ENCODE assay signal across 8 cellular contexts in genomic region chr14:22099942-22100763, GRCh38.
DNase-seq lines count a peak whose midpoint lies in the region; ATAC-seq and TF ChIP-seq lines count a peak whose summit lies in the region.

No MANE protein-coding gene starts in this region.

- ATAC-seq in GM19035 (IDR thresholded peaks at IDR 0.05; ENCODE audit: unreplicated experiment) (peak; percentile 54), T-helper 17 cell (peak; percentile 74)

- H3K27ac ChIP-seq in CD8-positive, alpha-beta memory T cell (ENCODE audit: low read depth, low read length), result no peak overlapping the region
- H3K27ac ChIP-seq in brain microvascular endothelial cell, result no peak overlapping the region

- no peaks in the 10 kb centered on the region for H3K27me3 Mint-ChIP-seq in CD8-positive, alpha-beta memory T cell
- no peaks in the 10 kb centered on the region for H3K27me3 Mint-ChIP-seq in T-helper 17 cell

- POLR2A ChIA-PET in CD8-positive, alpha-beta memory T cell (lab: Charles Lee), result no interaction called here

- H3K4me1 ChIP-seq in CD8-positive, alpha-beta memory T cell (ENCODE audit: insufficient read depth, low read length), result peaks cover 16% of the 10 kb centered on the region

- no peaks in the 10 kb centered on the region for H3K9me3 ChIP-seq in CD8-positive, alpha-beta memory T cell (ENCODE audit: low read length)
- no peaks in the 10 kb centered on the region for H3K9me3 ChIP-seq in T-helper 17 cell (ENCODE audit: control insufficient read depth, low read length, poor library complexity, severe bottlenecking)

- no peaks in the 10 kb centered on the region for H3K36me3 ChIP-seq in CD8-positive, alpha-beta memory T cell (ENCODE audit: insufficient read depth, low read length)
- no peaks in the 10 kb centered on the region for H3K36me3 ChIP-seq in brain microvascular endothelial cell (replicated peaks)

- CTCF ChIA-PET in CD8-positive, alpha-beta memory T cell (lab: Charles Lee), result interaction anchor here (0.8 to 2.0 kb wide), 5 partner anchors 16 to 468 kb away, joined by 3 to 9 read pairs (median 3); no protein-coding TSS in a partner anchor

- H3K27me3 ChIP-seq in CD8-positive, alpha-beta memory T cell (ENCODE audit: insufficient read depth, low read length, poor library complexity, severe bottlenecking), result no peaks in the 10 kb centered on the region
- H3K27me3 ChIP-seq in brain microvascular endothelial cell (replicated peaks), result no peaks in the 10 kb centered on the region

- peaks cover 27 to 45% (median 30%) of the 10 kb centered on the region in 3 donors for H3K4me1 Mint-ChIP-seq in CD8-positive, alpha-beta memory T cell
- H3K4me1 Mint-ChIP-seq in T-helper 17 cell, result peaks cover 9% of the 10 kb centered on the region

- no peaks in the 10 kb centered on the region for H3K36me3 Mint-ChIP-seq in CD8-positive, alpha-beta memory T cell
- no peaks in the 10 kb centered on the region for H3K36me3 Mint-ChIP-seq in T-helper 17 cell (ENCODE audit: low read depth)

- in situ Hi-C loops in brain microvascular endothelial cell (cut with HindIII; ENCODE audit: low pct_ligation_motif_present, low sequenced_read_pairs), result no loop called here

- H3K27ac Mint-ChIP-seq in CD8-positive, alpha-beta memory T cell, result peak overlapping the region in 1 of 8 donors; percentile 54
- H3K27ac Mint-ChIP-seq in T-helper 17 cell, result no peak overlapping the region

- DNase-seq in CD8-positive, alpha-beta memory T cell, result peak; percentile 2 to 61 (median 41)
- DNase-seq in HPDE6-E6E7 (ENCODE audit: extremely low spot score) (peak; percentile 36), T-helper 17 cell (peak in 2 of 3 donors; percentile 23 to 25), brain microvascular endothelial cell (peak; percentile 74), kidney tubule cell (ENCODE audit: low spot score) (peak; percentile 78), dedifferentiated amniotic fluid mesenchymal stem cell (ENCODE audit: extremely low spot score) (no peak)
- peak; percentile 16 to 28 for DNase-seq in stimulated activated CD4-positive, alpha-beta T cell treated with anti-CD3 and anti-CD28 coated beads, Interleukin-4, amount 100 ng/mL, for 48 hours (ENCODE audit: low read depth in 2 of 2)

- no peak overlapping the region for H3K4me3 ChIP-seq in CD8-positive, alpha-beta memory T cell (ENCODE audit: low read length)
- H3K4me3 ChIP-seq in brain microvascular endothelial cell (ENCODE audit: low read depth, low read length), result no peak overlapping the region

- TF ChIP-seq CTCF in brain microvascular endothelial cell (IDR thresholded peaks at IDR 0.05; ENCODE audit: low read depth, low read length, missing control alignments), result peak; percentile 89

- H3K4me3 Mint-ChIP-seq in CD8-positive, alpha-beta memory T cell, result no peak overlapping the region
- H3K4me3 Mint-ChIP-seq in T-helper 17 cell, result no peak overlapping the region

- no peaks in the 10 kb centered on the region for H3K9me3 Mint-ChIP-seq in CD8-positive, alpha-beta memory T cell
